In genomic region chr22:40499187-40499753, GRCh38 we compare ENCODE assay signal across 8 cellular contexts.
A peak's percentile ranks its signal among the peaks of the same experiment; 100 is the strongest.
DNase-seq lines count a peak whose midpoint lies in the region; ATAC-seq lines count a peak whose summit lies in the region.

No MANE protein-coding gene starts in this region.

- DNase-seq in activated naive CD4-positive, alpha-beta T cell (lab: John Stamatoyannopoulos, UW), result no peak
- DNase-seq in SK-N-MC (ENCODE audit: low read depth, low spot score) (no peak), fibroblast of gingiva (ENCODE audit: low read depth) (peak; percentile 84), sciatic nerve (ENCODE audit: low spot score) (no peak), ureter (ENCODE audit: low spot score) (no peak)
- DNase-seq in activated effector memory CD4-positive, alpha-beta T cell treated with Interleukin-2 at 50 U/mL for 16 hours, result no peak

- no peaks in the 10 kb centered on the region for H3K9me3 Mint-ChIP-seq in activated naive CD4-positive, alpha-beta T cell treated with anti-CD3 and anti-CD28 coated beads, Interleukin-2, amount 50 U/mL, for 24 hours

- no peak overlapping the region for H3K4me3 Mint-ChIP-seq in activated naive CD4-positive, alpha-beta T cell treated with anti-CD3 and anti-CD28 coated beads, Interleukin-2, amount 50 U/mL, for 24 hours

- peak overlapping the region; percentile 20 for H3K9ac ChIP-seq in SK-N-MC (ENCODE audit: insufficient read length)

- peaks cover 2% of the 10 kb centered on the region for H3K36me3 Mint-ChIP-seq in activated naive CD4-positive, alpha-beta T cell treated with anti-CD3 and anti-CD28 coated beads, Interleukin-2, amount 50 U/mL, for 24 hours

- H3K36me3 ChIP-seq in SK-N-MC (ENCODE audit: insufficient read depth, low read length), result no peaks in the 10 kb centered on the region

- ATAC-seq in sciatic nerve, result peak; percentile 55
- no peak for ATAC-seq in GM19328 (IDR thresholded peaks at IDR 0.05; ENCODE audit: unreplicated experiment)

- H3K4me1 Mint-ChIP-seq in activated naive CD4-positive, alpha-beta T cell treated with anti-CD3 and anti-CD28 coated beads, Interleukin-2, amount 50 U/mL, for 24 hours, result peaks cover 44% of the 10 kb centered on the region

- H3K27ac Mint-ChIP-seq in activated naive CD4-positive, alpha-beta T cell treated with anti-CD3 and anti-CD28 coated beads, Interleukin-2, amount 50 U/mL, for 24 hours, result peak overlapping the region; percentile 25

- 0 out of 2 replicates have a peak overlapping the region, but pooled peaks have one; percentile 16 for H3K4me3 ChIP-seq in SK-N-MC

- H3K9me3 ChIP-seq in SK-N-MC (ENCODE audit: low read depth, low read length), result no peaks in the 10 kb centered on the region

- intact Hi-C loops in sciatic nerve (cut with DNase I), result no loop called here

- no peaks in the 10 kb centered on the region for H3K27me3 Mint-ChIP-seq in activated naive CD4-positive, alpha-beta T cell treated with anti-CD3 and anti-CD28 coated beads, Interleukin-2, amount 50 U/mL, for 24 hours

- peak overlapping the region; percentile 82 for H3K27ac ChIP-seq in SK-N-MC
